ENCODE assay signal across 8 cellular contexts in the genomic region with DNA sequence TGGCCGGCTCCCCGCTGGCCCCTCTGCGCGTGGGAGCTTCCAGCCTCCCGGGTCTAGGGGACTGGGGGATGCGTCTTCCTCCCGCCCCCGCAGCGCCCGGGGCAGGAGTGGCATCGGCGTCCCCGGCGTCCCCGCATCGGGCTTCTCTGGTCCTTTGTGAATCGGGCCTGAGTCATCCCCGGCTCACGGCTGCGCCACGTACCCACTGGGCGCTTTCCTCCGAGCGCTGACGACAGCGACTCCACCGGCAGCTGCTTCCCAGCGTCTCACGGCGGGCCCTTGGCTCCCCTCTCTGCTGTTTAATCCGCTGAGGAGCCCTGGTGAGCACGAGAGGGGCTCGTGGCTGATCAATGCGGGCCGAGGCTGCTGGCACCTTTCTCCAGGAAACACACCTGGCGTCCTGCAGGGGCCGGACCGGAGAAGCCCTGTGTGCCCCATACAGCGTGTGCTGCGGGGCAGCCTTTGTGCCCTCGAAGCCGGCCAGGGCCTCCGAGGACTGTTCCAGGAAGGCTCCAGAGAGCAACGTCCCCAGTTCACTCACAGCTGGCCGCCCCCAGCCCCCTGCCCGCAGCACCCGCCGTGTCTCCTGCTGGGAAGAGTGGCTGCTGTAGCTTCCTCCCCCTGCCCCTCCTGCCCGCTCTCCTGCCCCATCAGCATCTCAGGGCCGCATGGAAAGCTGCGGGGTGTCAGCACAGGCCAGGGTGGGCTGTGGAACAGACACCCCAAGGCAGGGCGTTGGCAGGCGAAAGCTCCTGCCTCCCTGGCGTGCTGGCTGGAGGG.
DNase-seq lines count a peak whose midpoint lies in the region; ATAC-seq and TF ChIP-seq lines count a peak whose summit lies in the region.

No MANE protein-coding gene starts in this region.

- H3K27ac Mint-ChIP-seq in endodermal cell: no peak overlapping the region

- DNase-seq in AG08396 (ENCODE audit: low spot score) (peak; percentile 91), endodermal cell (peak; percentile 87), midbrain (lab: John Stamatoyannopoulos, UW) (peak; percentile 30)
- peak; percentile 87 for DNase-seq in activated CD4-positive, alpha-beta T cell treated with anti-CD3 and anti-CD28 coated beads for 48 hours
- DNase-seq in stimulated activated CD8-positive, alpha-beta memory T cell treated with anti-CD3 and anti-CD28 coated beads, Interleukin-15, amount 100 ng/mL, for 48 hours (ENCODE audit: low read depth in 2 of 2): peak; percentile 55 to 70

- H3K27me3 Mint-ChIP-seq in endodermal cell (ENCODE audit: insufficient read depth): peaks cover 14% of the 10 kb centered on the region

- H3K9me3 ChIP-seq in endodermal cell (ENCODE audit: control insufficient read depth, low read length): no peaks in the 10 kb centered on the region

- TF ChIP-seq CTCF in endodermal cell (conservative IDR thresholded peaks at IDR 0.05): peak; percentile 30

- no peaks in the 10 kb centered on the region for H3K36me3 Mint-ChIP-seq in endodermal cell (ENCODE audit: low read depth)

- H3K27me3 ChIP-seq in endodermal cell (ENCODE audit: control insufficient read depth, insufficient read depth, low read length, poor library complexity, severe bottlenecking): peaks cover 8% of the 10 kb centered on the region

- H3K36me3 ChIP-seq in endodermal cell (ENCODE audit: control insufficient read depth, insufficient read depth, low read length): no peaks in the 10 kb centered on the region

- no peaks in the 10 kb centered on the region for H3K9me3 Mint-ChIP-seq in endodermal cell

- H3K4me3 ChIP-seq in endodermal cell (ENCODE audit: low read length): no peak overlapping the region

- H3K27ac ChIP-seq in endodermal cell (ENCODE audit: low read depth, low read length): peak overlapping the region; percentile 64

- ATAC-seq in HG02885 (IDR thresholded peaks at IDR 0.05; ENCODE audit: poor library complexity, unreplicated experiment): peak; percentile 56
- no peak for ATAC-seq in GM21737 (IDR thresholded peaks at IDR 0.05; ENCODE audit: unreplicated experiment)
- ATAC-seq in GM19452 (IDR thresholded peaks at IDR 0.05; ENCODE audit: unreplicated experiment): no peak

- 25 to 26% methylated on average over 26 to 54 of the region's 54 CpGs for WGBS in endodermal cell (ENCODE audit: insufficient coverage in 1 of 2, insufficient read length in 1 of 2), 2 experiments

- H3K9ac ChIP-seq in endodermal cell (ENCODE audit: extremely low read depth, low read length, poor library complexity, severe bottlenecking): no peak overlapping the region

- H3K4me3 Mint-ChIP-seq in endodermal cell: peak overlapping the region; percentile 42

- peaks cover 4% of the 10 kb centered on the region for H3K4me1 ChIP-seq in endodermal cell (ENCODE audit: control insufficient read depth, insufficient read depth, low read length)

- no peaks in the 10 kb centered on the region for H3K4me1 Mint-ChIP-seq in endodermal cell

Comparison
In these comparisons a context has a peak if more than half of its experiments do, and no peak if none do; other contexts are left out.
1. DNase-seq: peak in every context shown above with its lines; median percentile 91 in AG08396; 87 in activated CD4-positive, alpha-beta T cell treated with anti-CD3 and anti-CD28 coated beads for 48 hours; 87 in endodermal cell; 62 in stimulated activated CD8-positive, alpha-beta memory T cell treated with anti-CD3 and anti-CD28 coated beads, Interleukin-15, amount 100 ng/mL, for 48 hours; 30 in midbrain.